1 cellular context compared by ENCODE assay signal in genomic region chr2:224084266-224084892, GRCh38.
TF ChIP-seq lines count a peak whose summit lies in the region.

No MANE protein-coding gene starts in this region.

TF ChIP-seq in GM23338, 12 proteins besides CTCF, POLR2A, EP300 and RAD21:
- no peak for TF ChIP-seq ZNF462 (CRISPR knock-in tag; IDR thresholded peaks at IDR 0.05)
- TF ChIP-seq ZNF331 (CRISPR knock-in tag; IDR thresholded peaks at IDR 0.05; ENCODE audit: low read depth), result no peak
- TF ChIP-seq EZH2 (IDR thresholded peaks at IDR 0.05; ENCODE audit: low read depth, unreplicated experiment), result no peak
- no peak for TF ChIP-seq ETS1 (IDR thresholded peaks at IDR 0.05)
- no peak for TF ChIP-seq CREB1 (CRISPR knock-in tag; IDR thresholded peaks at IDR 0.05; ENCODE audit: low read depth)
- no peak for TF ChIP-seq JUNB (IDR thresholded peaks at IDR 0.05; ENCODE audit: unreplicated experiment)
- no peak for TF ChIP-seq POLR2AphosphoS5 (IDR thresholded peaks at IDR 0.05; ENCODE audit: low read depth)
- no peak for TF ChIP-seq STAT1 (IDR thresholded peaks at IDR 0.05; ENCODE audit: unreplicated experiment)
- no peak for TF ChIP-seq ZNF114 (CRISPR knock-in tag; IDR thresholded peaks at IDR 0.05)
- no peak for TF ChIP-seq REST (IDR thresholded peaks at IDR 0.05; ENCODE audit: unreplicated experiment)
- TF ChIP-seq EZH2phosphoT487 (IDR thresholded peaks at IDR 0.05; ENCODE audit: unreplicated experiment), result no peak
- no peak for TF ChIP-seq NANOG (IDR thresholded peaks at IDR 0.05; ENCODE audit: borderline replicate concordance)
